ENCODE assay signal across 15 cellular contexts in genomic region chr10:128411624-128412023, GRCh38.
DNase-seq lines count a peak whose midpoint lies in the region; ATAC-seq, FAIRE-seq and TF ChIP-seq lines count a peak whose summit lies in the region.
"Had no signal": no experiment of that assay in that cellular context is flagged by ENCODE, and none has a peak within 500 bp of the region (broad histone marks: within the 10 kb centered on the region; RNA-seq: fewer than 3 reads in every experiment).

No MANE protein-coding gene starts in this region.

- H4K91ac ChIP-seq in H1 (replicated peaks; ENCODE audit: insufficient read length, low read length) (no peak overlapping the region), trophoblast cell (ENCODE audit: low read depth, low read length) (no peak overlapping the region)

- H4K20me1 ChIP-seq in GM23338 (replicated peaks; ENCODE audit: insufficient read depth) (no peaks in the 10 kb centered on the region), H1 (replicated peaks in 1 of 2; ENCODE audit: control insufficient read depth in 1 of 2, insufficient read depth in 2 of 2, low read length in 2 of 2) (no peaks in the 10 kb centered on the region)
- H4K20me1 ChIP-seq: BLaER1 treated with 17β-estradiol and CSF1 and Interleukin-3, amounts not matched to agents 10 nM and 100 nM had no signal

- H2AK5ac ChIP-seq in H1 (ENCODE audit: low read depth, low read length), result no peak overlapping the region
- no peak overlapping the region for H2AK5ac ChIP-seq in trophoblast cell (ENCODE audit: low read length)

- POLR2A ChIA-PET in H1 (lab: Charles Lee; ENCODE audit: partially characterized antibody), result no interaction called here

- peak; percentile 38 for DNase-seq in GM23338 (ENCODE audit: low spot score)
- DNase-seq in H1 (ENCODE audit: low read depth in 1 of 2, low spot score in 2 of 2), result no peak
- peak; percentile 39 for DNase-seq in kidney tubule cell (ENCODE audit: low spot score)
- peak; percentile 6 to 49 for DNase-seq in trophoblast cell
- DNase-seq in GM03348 (ENCODE audit: low spot score), result no peak
- DNase-seq in posterior vena cava (ENCODE audit: low spot score), result no peak
- DNase-seq: CD8-positive, alpha-beta T cell; DMS153; DMS79; GDM1; GOT3; H9 had no signal

- H3K79me1 ChIP-seq in H1 (ENCODE audit: low read depth, low read length), result no peaks in the 10 kb centered on the region
- H3K79me1 ChIP-seq in trophoblast cell (ENCODE audit: low read length), result no peaks in the 10 kb centered on the region

- H3K23me2 ChIP-seq in H1 (ENCODE audit: low read depth, low read length), result no peaks in the 10 kb centered on the region

- no peaks in the 10 kb centered on the region for H3K27me3 Mint-ChIP-seq in GM23338 (ENCODE audit: insufficient read depth, low read depth, poor library complexity)
- H3K27me3 Mint-ChIP-seq: B cell had no signal

- TF ChIP-seq POLR2A in H1 (IDR thresholded peaks at IDR 0.05; ENCODE audit: control extremely low read depth in 1 of 2, low read depth in 2 of 2, low read length in 2 of 2), result no peak

- H3K27me3 ChIP-seq in GM23338 (ENCODE audit: insufficient read depth) (no peaks in the 10 kb centered on the region), H1 (replicated peaks in 1 of 4; ENCODE audit: control insufficient read depth in 3 of 4, extremely low read depth in 1 of 4, insufficient read depth in 3 of 4, low read length in 3 of 4) (no peaks in the 10 kb centered on the region), trophoblast cell (ENCODE audit: insufficient read depth, low read length) (no peaks in the 10 kb centered on the region)
- H3K27me3 ChIP-seq: BLaER1 treated with 17β-estradiol and CSF1 and Interleukin-3, amounts not matched to agents 10 nM and 100 nM had no signal

- no peak overlapping the region for H2BK20ac ChIP-seq in H1 (ENCODE audit: low read length)

- no peaks in the 10 kb centered on the region; the same call in 1 of the 3 replicates for H3K36me3 Mint-ChIP-seq in GM23338 (ENCODE audit: low read depth)
- H3K36me3 Mint-ChIP-seq: CD8-positive, alpha-beta T cell had no signal

- H3K9ac ChIP-seq in H1 (replicated peaks in 1 of 4; ENCODE audit: extremely low read depth in 1 of 4, low read depth in 3 of 4, low read length in 3 of 4), result no peak overlapping the region
- no peak overlapping the region for H3K9ac ChIP-seq in trophoblast cell (ENCODE audit: low read length)
- H3K9ac ChIP-seq: BLaER1 treated with 17β-estradiol and CSF1 and Interleukin-3, amounts not matched to agents 10 nM and 100 nM had no signal

- H3K9me3 ChIP-seq in H1 (ENCODE audit: insufficient read depth in 2 of 2, low read depth in 1 of 2, low read length in 1 of 2) (no peaks in the 10 kb centered on the region), trophoblast cell (ENCODE audit: insufficient read depth, low read depth, low read length) (peaks cover 2% of the 10 kb centered on the region)

- TF ChIP-seq RAD21 in H1 (IDR thresholded peaks at IDR 0.05 in 1 of 2, conservative IDR thresholded peaks at IDR 0.05 in 1 of 2; ENCODE audit: low read depth in 2 of 2, low read length in 2 of 2), result no peak

- no peak overlapping the region for H3K4me3 ChIP-seq in GM23338
- no peak overlapping the region for H3K4me3 ChIP-seq in H1 (ENCODE audit: extremely low read depth in 1 of 4, insufficient read depth in 2 of 4, low read depth in 3 of 4, low read length in 4 of 4)
- H3K4me3 ChIP-seq in trophoblast cell (ENCODE audit: low read depth, low read length), result no peak overlapping the region

- no peak overlapping the region for H3K27ac Mint-ChIP-seq in GM23338
- H3K27ac Mint-ChIP-seq: B cell; CD8-positive, alpha-beta T cell; H9 had no signal

- FAIRE-seq in H1 (lab: Jason Lieb, UNC), result no peak

- H3K36me3 ChIP-seq in GM23338 (ENCODE audit: insufficient read depth), result no peaks in the 10 kb centered on the region
- no peaks in the 10 kb centered on the region for H3K36me3 ChIP-seq in H1 (ENCODE audit: control insufficient read depth in 2 of 4, insufficient read depth in 4 of 4, low read length in 3 of 4)
- no peaks in the 10 kb centered on the region for H3K36me3 ChIP-seq in trophoblast cell (ENCODE audit: control insufficient read depth in 1 of 2, insufficient read depth in 2 of 2, low read length in 2 of 2)
- H3K36me3 ChIP-seq: BLaER1 treated with 17β-estradiol and CSF1 and Interleukin-3, amounts not matched to agents 10 nM and 100 nM had no signal

- H3K4ac ChIP-seq in H1 (replicated peaks; ENCODE audit: insufficient read length, low read depth, low read length) (no peak overlapping the region), trophoblast cell (ENCODE audit: low read depth, low read length) (no peak overlapping the region)

- no peaks in the 10 kb centered on the region; the same call in 2 of the 3 replicates for H3K9me3 Mint-ChIP-seq in GM23338
- H3K9me3 Mint-ChIP-seq: CD8-positive, alpha-beta T cell had no signal

- H3K4me1 Mint-ChIP-seq in GM23338, result peaks cover 19% of the 10 kb centered on the region
- H3K4me1 Mint-ChIP-seq: B cell had no signal

- H3K4me2 ChIP-seq in GM23338 (no peak overlapping the region), H1 (ENCODE audit: insufficient read depth in 1 of 2, low read depth in 2 of 2, low read length in 2 of 2) (no peak overlapping the region), trophoblast cell (ENCODE audit: low read length) (no peak overlapping the region)

- ATAC-seq in GM23338 (no peak), HG02981 (IDR thresholded peaks at IDR 0.05; ENCODE audit: unreplicated experiment) (no peak)
- ATAC-seq: CD8-positive, alpha-beta T cell had no signal

- H3K79me2 ChIP-seq in GM23338 (replicated peaks; ENCODE audit: insufficient read depth), result no peaks in the 10 kb centered on the region
- no peaks in the 10 kb centered on the region for H3K79me2 ChIP-seq in H1 (ENCODE audit: control insufficient read depth in 1 of 2, insufficient read depth in 2 of 2, low read length in 2 of 2)
- H3K79me2 ChIP-seq in trophoblast cell (ENCODE audit: control insufficient read depth, insufficient read depth, low read length, poor library complexity), result no peaks in the 10 kb centered on the region

- H4K5ac ChIP-seq in H1 (ENCODE audit: insufficient read length, low read depth, low read length), result no peak overlapping the region

- TF ChIP-seq CTCF in GM23338 (conservative IDR thresholded peaks at IDR 0.05; ENCODE audit: low read depth in 2 of 2), result no peak
- TF ChIP-seq CTCF in H1 (IDR thresholded peaks at IDR 0.05; ENCODE audit: control extremely low read depth in 1 of 3, insufficient read depth in 1 of 3, low read depth in 1 of 3, low read length in 3 of 3), result no peak

- H3K27ac ChIP-seq in GM23338 (ENCODE audit: low read depth) (no peak overlapping the region), H1 (ENCODE audit: low read depth, low read length) (no peak overlapping the region), trophoblast cell (ENCODE audit: low read depth, low read length) (no peak overlapping the region)
- H3K27ac ChIP-seq: BLaER1 treated with 17β-estradiol and CSF1 and Interleukin-3, amounts not matched to agents 10 nM and 100 nM had no signal

- no peaks in the 10 kb centered on the region for H3K9me2 ChIP-seq in GM23338 (ENCODE audit: insufficient read depth)

- no peak overlapping the region for H2BK5ac ChIP-seq in H1 (ENCODE audit: low read depth, low read length)
- H2BK5ac ChIP-seq in trophoblast cell (ENCODE audit: low read depth, low read length, poor library complexity), result no peak overlapping the region

- H4K8ac ChIP-seq in H1 (ENCODE audit: extremely low read depth, insufficient read depth, low read length), result no peak overlapping the region
- H4K8ac ChIP-seq in trophoblast cell (ENCODE audit: low read depth, low read length), result no peak overlapping the region

- no peak overlapping the region for H3K4me3 Mint-ChIP-seq in GM23338
- H3K4me3 Mint-ChIP-seq: B cell; CD8-positive, alpha-beta T cell; H9 had no signal

- intact Hi-C loops in posterior vena cava (cut with DNase I), result no loop called here

- no peak overlapping the region for H3K56ac ChIP-seq in H1 (replicated peaks; ENCODE audit: insufficient read length, low read depth, low read length)

- H2AFZ ChIP-seq in GM23338, result no peak overlapping the region; the same call in 1 of the 2 replicates
- 0 out of 2 replicates have a peak overlapping the region, but pooled peaks have one; percentile 4 for H2AFZ ChIP-seq in H1 (ENCODE audit: low read length)
- no peak overlapping the region for H2AFZ ChIP-seq in trophoblast cell (ENCODE audit: insufficient read depth, low read length, poor library complexity)

- H3K18ac ChIP-seq in H1 (ENCODE audit: extremely low read depth, low read length) (no peak overlapping the region), trophoblast cell (ENCODE audit: low read length) (no peak overlapping the region)

- no peak overlapping the region for H3K23ac ChIP-seq in H1 (ENCODE audit: insufficient read length)
- H3K23ac ChIP-seq in trophoblast cell (ENCODE audit: low read length), result no peak overlapping the region

- H3F3A ChIP-seq in GM23338 (replicated peaks; ENCODE audit: low read depth), result no peaks in the 10 kb centered on the region

- WGBS in H1 (ENCODE audit: extremely low coverage in 1 of 2, insufficient coverage in 1 of 2, insufficient read length in 1 of 2, insufficient replicate concordance in 2 of 2, low coverage in 1 of 2, low lambda C conversion rate in 2 of 2, missing lambda C conversion rate in 1 of 2), 2 experiments, result 87% methylated on average over 1 of the region's 1 CpG; no CpG with 5 or more reads in 1 of the 2 experiments
- no CpG with 5 or more reads among the region's 1 CpG for WGBS in trophoblast cell (ENCODE audit: extremely low coverage, insufficient coverage, insufficient read length)

- 0 out of 2 replicates have a peak, but pooled peaks cover 5% of the 10 kb centered on the region for H3K4me1 ChIP-seq in GM23338 (ENCODE audit: insufficient read depth)
- H3K4me1 ChIP-seq in H1 (replicated peaks in 1 of 4; ENCODE audit: control insufficient read depth in 3 of 4, insufficient read depth in 4 of 4, low read length in 3 of 4), result peaks cover 0 to 6% (median 0%) of the 10 kb centered on the region in 4 experiments; a peak in 3 of 7 replicates
- H3K4me1 ChIP-seq in trophoblast cell (ENCODE audit: control insufficient read depth in 1 of 2, insufficient read depth in 2 of 2, low read length in 2 of 2), result peaks cover 0 to 2% of the 10 kb centered on the region in 2 experiments

- CTCF ChIA-PET in H1 (lab: Charles Lee; ENCODE audit: partially characterized antibody), result no interaction called here

- H2BK120ac ChIP-seq in H1 (replicated peaks; ENCODE audit: low read depth, low read length) (no peak overlapping the region), trophoblast cell (ENCODE audit: insufficient read depth, low read length, poor library complexity) (no peak overlapping the region)

- H2BK12ac ChIP-seq in H1 (ENCODE audit: low read depth, low read length), result no peak overlapping the region
- H2BK12ac ChIP-seq in trophoblast cell (ENCODE audit: low read length), result no peak overlapping the region

- H2BK15ac ChIP-seq in H1 (ENCODE audit: low read length), result no peak overlapping the region

- no peak overlapping the region for H4K12ac ChIP-seq in trophoblast cell (ENCODE audit: low read depth, low read length)

- TF ChIP-seq EP300 in H1 (IDR thresholded peaks at IDR 0.05; ENCODE audit: borderline replicate concordance in 1 of 2, low read depth in 2 of 2, low read length in 2 of 2), result no peak

- H3K14ac ChIP-seq in H1 (ENCODE audit: insufficient read length) (no peak overlapping the region), trophoblast cell (ENCODE audit: low read length) (no peak overlapping the region)

TF ChIP-seq in H1, 55 proteins besides CTCF, POLR2A, EP300 and RAD21 (continues in another document):
- TF ChIP-seq SP1 (IDR thresholded peaks at IDR 0.05; ENCODE audit: low read depth, low read length), result no peak

Comparison
In these comparisons a context has a peak if more than half of its experiments do, and no peak if none do; other contexts are left out.
1. DNase-seq: peak in GM23338 (single experiment), kidney tubule cell (single experiment) and trophoblast cell (2 of 2); none in H1 (0 of 2), GM03348 (single experiment) and posterior vena cava (single experiment).